In the genomic region with DNA sequence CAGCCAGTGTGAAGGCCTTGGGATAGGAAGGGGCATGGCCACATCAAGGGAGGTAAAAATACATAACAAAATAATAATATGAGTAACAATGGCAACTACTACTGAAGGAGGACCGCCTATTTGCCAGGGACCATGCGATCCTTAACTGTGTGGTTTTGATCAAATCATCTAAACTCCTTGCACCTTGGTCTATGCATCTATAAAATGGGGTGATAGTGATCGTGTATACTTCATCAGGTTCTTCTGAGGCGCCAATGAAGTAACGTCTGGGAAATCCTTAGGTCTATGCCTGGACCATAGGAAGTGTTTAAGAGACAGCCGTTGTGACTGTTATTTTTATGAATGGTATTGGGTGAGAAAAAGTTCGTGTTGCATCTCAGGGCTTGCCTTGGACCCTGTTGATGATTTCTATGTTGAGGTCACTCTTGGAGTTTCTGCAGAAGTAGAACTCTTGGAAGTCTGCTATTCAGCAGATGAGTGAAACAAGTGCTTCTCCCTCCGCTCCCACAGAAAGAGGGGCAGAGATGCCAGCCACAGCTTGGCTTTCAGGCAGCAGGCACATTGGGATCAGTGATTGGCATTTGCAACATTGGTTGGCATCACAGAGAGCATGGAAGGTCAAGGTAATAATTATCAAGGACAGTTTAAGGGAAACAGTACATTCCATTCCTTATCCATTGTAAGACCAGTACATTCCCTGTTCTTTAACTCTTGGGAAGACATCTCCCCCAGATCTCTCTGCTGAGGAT, we compare ENCODE assay signal across 19 cellular contexts.
"Had no signal": no experiment of that assay in that cellular context is flagged by ENCODE, and none has a peak within 500 bp of the region (broad histone marks: within the 10 kb centered on the region; RNA-seq: fewer than 3 reads in every experiment).

No MANE protein-coding gene starts in this region.

- H3K27ac ChIP-seq: gastroesophageal sphincter, transverse colon, vagina, VCaP had no signal

- H3K27me3 ChIP-seq: gastroesophageal sphincter, transverse colon, vagina had no signal

- ATAC-seq: activated CD8-positive, alpha-beta T cell treated with anti-CD3 and anti-CD28 coated beads, Interleukin-2, amount 10 ng/mL, durations not matched to agents 7 days and 5 days; activated naive CD4-positive, alpha-beta T cell treated with anti-CD3 and anti-CD28 coated beads, Interleukin-2, amount 50 U/mL, for 72 hours; gastroesophageal sphincter; left cardiac atrium; stimulated activated naive CD8-positive, alpha-beta T cell treated with anti-CD3 and anti-CD28 coated beads, Interleukin-15, amount 100 ng/mL, for 72 hours had no signal

- H3K9me3 ChIP-seq: gastroesophageal sphincter, transverse colon, vagina had no signal

- DNase-seq: activated CD4-positive, alpha-beta T cell treated with anti-CD3 and anti-CD28 coated beads for 1 hour; activated CD4-positive, alpha-beta T cell treated with anti-CD3 and anti-CD28 coated beads, Interleukin-2, amount 50 U/mL, for 1 hour; activated CD8-positive, alpha-beta T cell treated with anti-CD3 and anti-CD28 coated beads, Interleukin-2, amount 10 ng/mL, durations not matched to agents 7 days and 5 days; activated gamma-delta T cell; central memory CD4-positive, alpha-beta T cell; effector memory CD4-positive, alpha-beta T cell; hypothalamus; left cardiac atrium; mesenchymal stem cell; retina; stimulated activated CD4-positive, alpha-beta T cell treated with anti-CD3 and anti-CD28 coated beads, Interleukin-2, amount 100 ng/mL, for 48 hours; stimulated activated naive CD8-positive, alpha-beta T cell treated with anti-CD3 and anti-CD28 coated beads, Interleukin-15, amount 100 ng/mL, for 72 hours; transverse colon had no signal

- H3K27me3 Mint-ChIP-seq: stimulated activated naive CD8-positive, alpha-beta T cell treated with anti-CD3 and anti-CD28 coated beads, Interleukin-15, amount 100 ng/mL, for 72 hours had no signal

- H3K27ac Mint-ChIP-seq: activated naive CD4-positive, alpha-beta T cell treated with anti-CD3 and anti-CD28 coated beads, Interleukin-2, amount 50 U/mL, for 72 hours; activated T-helper 1 cell treated with anti-CD3 and anti-CD28 coated beads, Interleukin-12 subunit alpha, Interleukin-12 subunit beta, Interleukin-2, Interleukin-4 antibody, amounts not matched to agents 30 ng/mL and 10 ng/mL and 1 ng/mL, durations not matched to agents 14 hours and 24 hours and 36 hours; stimulated activated naive CD8-positive, alpha-beta T cell treated with anti-CD3 and anti-CD28 coated beads, Interleukin-15, amount 100 ng/mL, for 72 hours; T-helper 2 cell treated with Interferon-gamma antibody and Interleukin-4, amounts not matched to agents 5 μg/mL and 100 μg/mL, for 36 hours had no signal

- H3K4me1 ChIP-seq: gastroesophageal sphincter, transverse colon had no signal

- H3K9me3 Mint-ChIP-seq: activated T-helper 1 cell treated with anti-CD3 and anti-CD28 coated beads, Interleukin-12 subunit alpha, Interleukin-12 subunit beta, Interleukin-2, Interleukin-4 antibody, amounts not matched to agents 30 ng/mL and 10 ng/mL and 1 ng/mL, durations not matched to agents 14 hours and 24 hours and 36 hours; stimulated activated naive CD8-positive, alpha-beta T cell treated with anti-CD3 and anti-CD28 coated beads, Interleukin-15, amount 100 ng/mL, for 72 hours; T-helper 2 cell treated with Interferon-gamma antibody and Interleukin-4, amounts not matched to agents 5 μg/mL and 100 μg/mL, for 36 hours had no signal

- H3K36me3 ChIP-seq: gastroesophageal sphincter, transverse colon, vagina had no signal

- H3K4me3 ChIP-seq: gastroesophageal sphincter, transverse colon, vagina had no signal

- H3K4me3 Mint-ChIP-seq: activated CD8-positive, alpha-beta T cell treated with anti-CD3 and anti-CD28 coated beads, Interleukin-2, amount 10 ng/mL, durations not matched to agents 7 days and 5 days; activated T-helper 1 cell treated with anti-CD3 and anti-CD28 coated beads, Interleukin-12 subunit alpha, Interleukin-12 subunit beta, Interleukin-2, Interleukin-4 antibody, amounts not matched to agents 30 ng/mL and 10 ng/mL and 1 ng/mL, durations not matched to agents 14 hours and 24 hours and 36 hours; stimulated activated naive CD8-positive, alpha-beta T cell treated with anti-CD3 and anti-CD28 coated beads, Interleukin-15, amount 100 ng/mL, for 72 hours; T-helper 2 cell treated with Interferon-gamma antibody and Interleukin-4, amounts not matched to agents 5 μg/mL and 100 μg/mL, for 36 hours had no signal
